1 cellular context compared by ENCODE assay signal in genomic region chr11:57711414-57712255, GRCh38.
TF ChIP-seq lines count a peak whose summit lies in the region.

Gene MED19 (minus strand): TSS chr11:57712215. CDS start chr11:57712179, 36 bp downstream.

TF ChIP-seq in HCT116, 20 proteins besides CTCF, POLR2A, EP300 and RAD21 (continued from another document):
- TF ChIP-seq ZFX (IDR thresholded peaks at IDR 0.05) (peak; percentile 16; the same call in 1 of the 2 replicates), POLR2AphosphoS5 (IDR thresholded peaks at IDR 0.05; ENCODE audit: low read depth, low read length) (0 out of 2 replicates have a peak, but pooled peaks have one; percentile 44), ATF3 (IDR thresholded peaks at IDR 0.05) (no peak), SP1 (IDR thresholded peaks at IDR 0.05; ENCODE audit: low read depth) (no peak)
TF ChIP-seq in HCT116: peak in this region for 6.
